8 cellular contexts compared by ENCODE assay signal in genomic region chr3:15268033-15268631, GRCh38.
A peak's percentile ranks its signal among the peaks of the same experiment; 100 is the strongest.
DNase-seq lines count a peak whose midpoint lies in the region; TF ChIP-seq lines count a peak whose summit lies in the region.

No MANE protein-coding gene starts in this region.

- H3K9me3 ChIP-seq in subcutaneous abdominal adipose tissue (ENCODE audit: control insufficient read depth in 5 of 5, low read length in 5 of 5) = no peaks in the 10 kb centered on the region

- no peaks in the 10 kb centered on the region for H3K27me3 ChIP-seq in subcutaneous abdominal adipose tissue (ENCODE audit: control insufficient read depth in 5 of 5, insufficient read depth in 4 of 5, low read length in 5 of 5)

- DNase-seq in AG10803 (ENCODE audit: low read depth) = peak; percentile 82
- DNase-seq in GM19240 (ENCODE audit: insufficient read length, low spot score) = peak; percentile 67
- DNase-seq in M059J (ENCODE audit: low read depth) = peak; percentile 75
- DNase-seq in SIG-M5 treated with dmso at 0.1 percent for 504 hours (lab: John Stamatoyannopoulos, UW; ENCODE audit: unreplicated experiment) = peak; percentile 84
- peak; percentile 75 for DNase-seq in activated effector memory CD4-positive, alpha-beta T cell treated with Interleukin-2 at 50 U/mL for 16 hours
- peak; percentile 75 to 93 for DNase-seq in foreskin fibroblast
- DNase-seq in nucleus accumbens (lab: John Stamatoyannopoulos, UW) = peak in 51 of 56 donors; percentile 26 to 92 (median 67)

- peaks cover 19 to 72% (median 63%) of the 10 kb centered on the region in 5 donors for H3K4me1 ChIP-seq in subcutaneous abdominal adipose tissue (ENCODE audit: control insufficient read depth in 5 of 5, insufficient read depth in 5 of 5, low read length in 5 of 5)

- peaks cover 0 to 38% (median 22%) of the 10 kb centered on the region in 5 donors for H3K36me3 ChIP-seq in subcutaneous abdominal adipose tissue (ENCODE audit: control insufficient read depth in 5 of 5, insufficient read depth in 5 of 5, low read length in 5 of 5)

- H3K4me3 ChIP-seq in AG10803 (ENCODE audit: low read length) (no peak overlapping the region), foreskin fibroblast (ENCODE audit: low read depth in 1 of 2, low read length in 2 of 2) (no peak overlapping the region), subcutaneous abdominal adipose tissue (ENCODE audit: low read depth in 1 of 5, low read length in 5 of 5) (peak overlapping the region in 2 of 5 donors; percentile 8 to 36)

- H3K27ac ChIP-seq in subcutaneous abdominal adipose tissue (ENCODE audit: low read depth, low read length) = peak overlapping the region; percentile 86

- peak; percentile 99 for TF ChIP-seq CTCF in AG10803 (conservative IDR thresholded peaks at IDR 0.05; ENCODE audit: low read length)
- peak; percentile 96 for TF ChIP-seq CTCF in foreskin fibroblast (IDR thresholded peaks at IDR 0.05; ENCODE audit: low read depth, low read length)

- peak overlapping the region in 4 of 5 donors; percentile 23 to 52 (median 39) for H3K9ac ChIP-seq in subcutaneous abdominal adipose tissue (ENCODE audit: low read length in 5 of 5)
